In the genomic region with DNA sequence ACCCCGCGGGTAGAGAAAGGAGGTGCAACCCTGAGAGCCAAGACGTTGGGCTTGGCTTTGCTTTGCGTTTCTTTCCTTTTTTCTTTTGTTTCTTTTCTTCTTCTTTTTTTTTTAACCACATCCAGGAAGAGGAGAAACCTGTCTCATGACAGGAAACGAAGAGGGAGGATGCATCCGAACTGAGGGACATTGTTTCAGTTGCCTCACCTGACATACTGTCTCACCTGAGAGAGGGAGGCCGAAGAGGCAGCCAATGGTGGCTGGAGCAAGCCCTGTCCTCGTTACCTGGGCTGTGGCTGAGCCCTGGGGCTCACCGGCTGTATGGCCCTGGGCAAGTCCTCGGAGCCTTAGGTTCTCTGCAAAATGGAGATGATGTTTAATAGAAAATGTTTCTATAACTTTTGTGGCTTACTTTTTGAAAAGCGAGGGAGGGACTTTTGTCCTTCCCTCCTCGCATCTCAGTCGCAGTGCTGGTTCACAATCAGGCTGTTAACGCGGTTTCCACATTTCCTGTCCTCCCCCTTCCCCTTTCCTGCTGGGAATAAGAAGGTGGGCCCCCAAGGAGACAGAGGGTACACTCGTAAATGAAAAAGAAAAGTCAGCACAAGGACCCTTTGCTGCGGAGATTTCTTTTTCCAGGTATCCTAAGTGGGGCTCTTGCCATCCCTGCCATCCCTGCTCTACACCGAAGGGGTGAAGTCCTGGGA, we compare ENCODE assay signal across 8 cellular contexts. TPM values are rescaled to one million over a fixed set of nuclear protein-coding genes. Genes with fewer than 3 reads are reported as not detected.
DNase-seq lines count a peak whose midpoint lies in the region; ATAC-seq and TF ChIP-seq lines count a peak whose summit lies in the region.

No MANE protein-coding gene starts in this region.

- intact Hi-C loops in Caco-2 (cut with micrococcal nuclease; ENCODE audit: unreplicated experiment): loop anchor here (1.0 to 2.0 kb wide), 2 partner anchors 19 to 26 kb away; no protein-coding TSS in a partner anchor
- intact Hi-C loops in activated CD4-positive, alpha-beta T cell treated with anti-CD3 and anti-CD28 coated beads, Interleukin-2, amount 10 ng/mL, durations not matched to agents 24 days and 14 days (cut with micrococcal nuclease): loop anchor here (1.0 to 10.0 kb wide), 11 partner anchors 13 to 771 kb away; a partner anchor contains a TSS
- intact Hi-C loops in gastrocnemius medialis (cut with DNase I; ENCODE audit: low total_unique reads): loop anchor here (1.0 kb wide), 1 partner anchor 29 kb away; a partner anchor contains a TSS

- TF ChIP-seq POLR2A in gastrocnemius medialis (IDR thresholded peaks at IDR 0.05): no peak

- TSS peak; percentile 77 for BruUV-seq in Caco-2 (replicated peaks; lab: Mats Ljungman, UMichigan)

- H3K9me3 ChIP-seq in Caco-2 (no peaks in the 10 kb centered on the region), gastrocnemius medialis (no peaks in the 10 kb centered on the region)

- H3K27ac Mint-ChIP-seq in Caco-2 (ENCODE audit: unreplicated experiment): peak overlapping the region; percentile 48
- H3K27ac Mint-ChIP-seq in activated CD4-positive, alpha-beta T cell treated with anti-CD3 and anti-CD28 coated beads, Interleukin-2, amount 10 ng/mL, durations not matched to agents 24 days and 14 days: peak overlapping the region; percentile 85

- H3K4me3 Mint-ChIP-seq in Caco-2 (ENCODE audit: unreplicated experiment): peak overlapping the region; percentile 78
- peak overlapping the region; percentile 82 for H3K4me3 Mint-ChIP-seq in activated CD4-positive, alpha-beta T cell treated with anti-CD3 and anti-CD28 coated beads, Interleukin-2, amount 10 ng/mL, durations not matched to agents 24 days and 14 days

- POLR2A ChIA-PET in Caco-2 (lab: Charles Lee): interaction anchor here (0.6 to 0.9 kb wide), 2 partner anchors 25 to 140 kb away, joined by 3 to 4 read pairs; a partner anchor contains a TSS

- no peaks in the 10 kb centered on the region for H3K27me3 Mint-ChIP-seq in Caco-2 (ENCODE audit: insufficient read depth, unreplicated experiment)
- H3K27me3 Mint-ChIP-seq in activated CD4-positive, alpha-beta T cell treated with anti-CD3 and anti-CD28 coated beads, Interleukin-2, amount 10 ng/mL, durations not matched to agents 24 days and 14 days: peaks cover 27% of the 10 kb centered on the region

- H3K27me3 ChIP-seq in Caco-2 (replicated peaks; ENCODE audit: control insufficient read depth, insufficient read depth, low read length): no peaks in the 10 kb centered on the region
- no peaks in the 10 kb centered on the region for H3K27me3 ChIP-seq in gastrocnemius medialis

- peak; percentile 26 for ATAC-seq in GM21367 (IDR thresholded peaks at IDR 0.05; ENCODE audit: unreplicated experiment)
- peak; percentile 8 to 15 for ATAC-seq in gastrocnemius medialis

- no peaks in the 10 kb centered on the region for H3K36me3 Mint-ChIP-seq in Caco-2 (ENCODE audit: insufficient read depth, unreplicated experiment)
- H3K36me3 Mint-ChIP-seq in activated CD4-positive, alpha-beta T cell treated with anti-CD3 and anti-CD28 coated beads, Interleukin-2, amount 10 ng/mL, durations not matched to agents 24 days and 14 days (ENCODE audit: low read depth): peaks cover 11% of the 10 kb centered on the region

- no peaks in the 10 kb centered on the region for H3K9me3 Mint-ChIP-seq in Caco-2 (ENCODE audit: unreplicated experiment)
- H3K9me3 Mint-ChIP-seq in activated CD4-positive, alpha-beta T cell treated with anti-CD3 and anti-CD28 coated beads, Interleukin-2, amount 10 ng/mL, durations not matched to agents 24 days and 14 days: peaks cover 6% of the 10 kb centered on the region

- TF ChIP-seq CTCF in Caco-2 (IDR thresholded peaks at IDR 0.05; ENCODE audit: insufficient read depth in 1 of 2, low read depth in 1 of 2, low read length in 1 of 2, severe bottlenecking in 1 of 2, unreplicated experiment in 1 of 2) (no peak), fibroblast of mammary gland (conservative IDR thresholded peaks at IDR 0.05; ENCODE audit: control insufficient read depth, insufficient read depth, low read depth, low read length) (no peak), gastrocnemius medialis (IDR thresholded peaks at IDR 0.05 in 4 of 5, conservative IDR thresholded peaks at IDR 0.05 in 1 of 5) (no peak)

- H3K27ac ChIP-seq in gastrocnemius medialis: peak overlapping the region; percentile 69 to 81 (median 78)

- no peaks in the 10 kb centered on the region for H3K4me1 Mint-ChIP-seq in Caco-2 (ENCODE audit: low read depth, unreplicated experiment)
- peaks cover 38% of the 10 kb centered on the region for H3K4me1 Mint-ChIP-seq in activated CD4-positive, alpha-beta T cell treated with anti-CD3 and anti-CD28 coated beads, Interleukin-2, amount 10 ng/mL, durations not matched to agents 24 days and 14 days

- H3K4me1 ChIP-seq in Caco-2 (no peaks in the 10 kb centered on the region), gastrocnemius medialis (peaks cover 0 to 10% of the 10 kb centered on the region in 2 donors)

- no peaks in the 10 kb centered on the region for H3K36me3 ChIP-seq in Caco-2 (ENCODE audit: control insufficient read depth, insufficient read depth, low read length)
- H3K36me3 ChIP-seq in gastrocnemius medialis: no peaks in the 10 kb centered on the region

- CTCF ChIA-PET in Caco-2 (lab: Charles Lee): no interaction called here

- H3K4me3 ChIP-seq in Caco-2 (ENCODE audit: low read depth, low read length): peak overlapping the region; percentile 58
- peak overlapping the region; percentile 61 for H3K4me3 ChIP-seq in fibroblast of mammary gland (ENCODE audit: control insufficient read depth, low read depth, low read length)
- peak overlapping the region; percentile 54 to 71 (median 62) for H3K4me3 ChIP-seq in gastrocnemius medialis

- DNase-seq in Caco-2 (peak in 1 of 2 experiments; percentile 37), HS-5 (ENCODE audit: low read depth) (peak; percentile 5), fibroblast of mammary gland (ENCODE audit: low read depth) (no peak), gastrocnemius medialis (no peak), NCI-H1048 (lab: John Stamatoyannopoulos, UW) (no peak), cortex of kidney (lab: John Stamatoyannopoulos, UW) (no peak)
- DNase-seq in activated CD4-positive, alpha-beta T cell treated with anti-CD3 and anti-CD28 coated beads, Interleukin-2, amount 10 ng/mL, durations not matched to agents 24 days and 14 days: no peak

- in situ Hi-C loops in gastrocnemius medialis (cut with MboI; ENCODE audit: low sequenced_read_pairs in 4 of 4): no loop called here

RNA-seq across cellular contexts. Expression of a gene that starts 29.4 kb away (rescaled TPM):
- total RNA-seq in Caco-2 (2022): 0.25 and 0.49 TPM in 2 replicates
- 9.5 and 11.0 TPM in 2 replicates for total RNA-seq in activated CD4-positive, alpha-beta T cell treated with anti-CD3 and anti-CD28 coated beads, Interleukin-2, amount 10 ng/mL, durations not matched to agents 24 days and 14 days
- total RNA-seq in gastrocnemius medialis: 1 to 10 TPM; 6.2 to 9.7 (median 7.3) TPM
